In the genomic region with DNA sequence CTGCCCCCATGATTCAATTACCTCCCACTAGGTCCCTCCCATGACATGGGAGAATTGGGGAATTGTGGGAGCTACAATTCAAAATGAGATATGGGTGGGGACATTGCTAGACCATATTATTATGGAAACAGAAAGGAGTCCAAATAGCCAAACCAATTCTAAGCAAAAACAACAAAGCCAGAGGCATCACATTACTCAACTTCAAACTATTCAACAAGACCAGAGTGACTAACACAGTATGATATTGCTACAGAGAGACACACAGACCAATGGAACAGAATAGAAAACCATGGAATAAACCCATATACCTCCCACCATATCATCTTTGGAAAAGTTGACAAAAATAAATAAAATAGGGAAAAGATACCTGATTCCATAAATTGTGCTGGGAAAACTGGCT, we compare ENCODE assay signal across 20 cellular contexts.
DNase-seq lines count a peak whose midpoint lies in the region; ATAC-seq and TF ChIP-seq lines count a peak whose summit lies in the region.
"Had no signal": no experiment of that assay in that cellular context is flagged by ENCODE, and none has a peak within 500 bp of the region (broad histone marks: within the 10 kb centered on the region; RNA-seq: fewer than 3 reads in every experiment).

No MANE protein-coding gene starts in this region.

- H3K4me1 Mint-ChIP-seq in MCF 10A (ENCODE audit: insufficient read depth, unreplicated experiment), result no peaks in the 10 kb centered on the region
- no peaks in the 10 kb centered on the region for H3K4me1 Mint-ChIP-seq in nephron progenitor cell
- no peaks in the 10 kb centered on the region for H3K4me1 Mint-ChIP-seq in activated naive CD4-positive, alpha-beta T cell treated with anti-CD3 and anti-CD28 coated beads for 36 hours (ENCODE audit: low read depth)
- H3K4me1 Mint-ChIP-seq: H9 had no signal

- H3K9me3 Mint-ChIP-seq in MCF 10A (ENCODE audit: unreplicated experiment), result no peaks in the 10 kb centered on the region
- peaks cover 12% of the 10 kb centered on the region for H3K9me3 Mint-ChIP-seq in nephron progenitor cell
- H3K9me3 Mint-ChIP-seq in activated naive CD4-positive, alpha-beta T cell treated with anti-CD3 and anti-CD28 coated beads for 36 hours, result peaks cover 13% of the 10 kb centered on the region

- H3K27ac Mint-ChIP-seq in MCF 10A (ENCODE audit: low read depth, unreplicated experiment), result no peak overlapping the region
- H3K27ac Mint-ChIP-seq in nephron progenitor cell, result no peak overlapping the region
- no peak overlapping the region for H3K27ac Mint-ChIP-seq in activated naive CD4-positive, alpha-beta T cell treated with anti-CD3 and anti-CD28 coated beads for 36 hours
- H3K27ac Mint-ChIP-seq: H9 had no signal

- no TSS peak for BruUV-seq in MCF 10A (replicated peaks; lab: Mats Ljungman, UMichigan)

- H3K27me3 ChIP-seq in breast epithelium, result no peaks in the 10 kb centered on the region

- POLR2A ChIA-PET in MCF 10A (lab: Yijun Ruan, JAX), result no interaction called here

- peaks cover 0 to 6% of the 10 kb centered on the region in 2 donors for H3K9me3 ChIP-seq in breast epithelium

- DNase-seq in MCF 10A (ENCODE audit: unreplicated experiment) (peak; percentile 15), breast epithelium (ENCODE audit: low spot score in 2 of 2) (no peak), amniotic epithelial cell (ENCODE audit: low read depth) (peak; percentile 20), fibroblast of peridontal ligament (ENCODE audit: extremely low read depth) (peak; percentile 2), nephron progenitor cell (no peak), NCI-H2196 (lab: John Stamatoyannopoulos, UW; ENCODE audit: unreplicated experiment) (no peak)
- no peak for DNase-seq in activated naive CD4-positive, alpha-beta T cell treated with anti-CD3 and anti-CD28 coated beads for 36 hours
- DNase-seq: AML-193, DMS79, H9, NCI-H1417 treated with DMSO at 0.1 percent for 48 hours, NCI-H187 treated with DMSO at 0.1 percent for 48 hours, NCI-H345, NCI-H526, SHP77 had no signal

- intact Hi-C loops in MCF 10A (cut with micrococcal nuclease), result no loop called here
- intact Hi-C loops in breast epithelium (cut with DNase I; ENCODE audit: low total_unique reads), result no loop called here
- intact Hi-C loops in activated naive CD4-positive, alpha-beta T cell treated with anti-CD3 and anti-CD28 coated beads for 36 hours (cut with micrococcal nuclease), result no loop called here

- CTCF ChIA-PET in MCF 10A (lab: Yijun Ruan, JAX), result no interaction called here
- CTCF ChIA-PET in activated naive CD4-positive, alpha-beta T cell treated with anti-CD3 and anti-CD28 coated beads for 36 hours (lab: Charles Lee), result no interaction called here

- H3K27ac ChIP-seq in breast epithelium, result no peak overlapping the region
- H3K27ac ChIP-seq: 22Rv1, C4-2B, SK-N-MC had no signal

- H3K4me3 Mint-ChIP-seq in MCF 10A (ENCODE audit: unreplicated experiment) (no peak overlapping the region), nephron progenitor cell (no peak overlapping the region)
- no peak overlapping the region for H3K4me3 Mint-ChIP-seq in activated naive CD4-positive, alpha-beta T cell treated with anti-CD3 and anti-CD28 coated beads for 36 hours
- H3K4me3 Mint-ChIP-seq: H9 had no signal

- no peaks in the 10 kb centered on the region for H3K36me3 ChIP-seq in breast epithelium

- ATAC-seq in HG03045 (IDR thresholded peaks at IDR 0.05; ENCODE audit: unreplicated experiment), result no peak
- ATAC-seq: Panc1 had no signal

- no peak for TF ChIP-seq POLR2A in breast epithelium (IDR thresholded peaks at IDR 0.05)

- no peaks in the 10 kb centered on the region for H3K4me1 ChIP-seq in breast epithelium

- H3K27me3 Mint-ChIP-seq in MCF 10A (ENCODE audit: insufficient read depth, unreplicated experiment), result no peaks in the 10 kb centered on the region
- no peaks in the 10 kb centered on the region for H3K27me3 Mint-ChIP-seq in nephron progenitor cell (ENCODE audit: low read depth, poor library complexity)
- H3K27me3 Mint-ChIP-seq in activated naive CD4-positive, alpha-beta T cell treated with anti-CD3 and anti-CD28 coated beads for 36 hours (ENCODE audit: low read depth), result no peaks in the 10 kb centered on the region

- TF ChIP-seq CTCF in MCF 10A (IDR thresholded peaks at IDR 0.05; ENCODE audit: unreplicated experiment) (no peak), breast epithelium (IDR thresholded peaks at IDR 0.05) (no peak), nephron progenitor cell (IDR thresholded peaks at IDR 0.05) (no peak)

- H3K36me3 Mint-ChIP-seq in MCF 10A (ENCODE audit: insufficient read depth, unreplicated experiment) (peaks cover 5% of the 10 kb centered on the region), nephron progenitor cell (ENCODE audit: low read depth) (peaks cover 4% of the 10 kb centered on the region)
- no peaks in the 10 kb centered on the region for H3K36me3 Mint-ChIP-seq in activated naive CD4-positive, alpha-beta T cell treated with anti-CD3 and anti-CD28 coated beads for 36 hours (ENCODE audit: low read depth)

- no peak overlapping the region for H3K4me3 ChIP-seq in breast epithelium
- H3K4me3 ChIP-seq: SK-N-MC had no signal

Comparison
In these comparisons a context has a peak if more than half of its experiments do, and no peak if none do; other contexts are left out.
1. DNase-seq: peak in MCF 10A (single experiment), amniotic epithelial cell (single experiment) and fibroblast of peridontal ligament (single experiment); none in breast epithelium (0 of 2), nephron progenitor cell (single experiment), activated naive CD4-positive, alpha-beta T cell treated with anti-CD3 and anti-CD28 coated beads for 36 hours (single experiment) and NCI-H2196 (single experiment).